ENCODE assay signal across 1 cellular context in genomic region chr5:69492391-69493234, GRCh38.
A peak's percentile ranks its signal among the peaks of the same experiment; 100 is the strongest.
TF ChIP-seq lines count a peak whose summit lies in the region.

TSS of gene OCLN (plus strand) at chr5:69492790. CDS start at chr5:69504245, 11,455 bp downstream.

TF ChIP-seq in HepG2, 621 proteins besides CTCF, POLR2A, EP300 and RAD21 (continued from another document and continues in another):
- TF ChIP-seq HNF1A (IDR thresholded peaks at IDR 0.05; ENCODE audit: low read depth) = no peak
- no peak; the same call in 1 of the 2 replicates for TF ChIP-seq HNF1A (CRISPR knock-in tag; IDR thresholded peaks at IDR 0.05; ENCODE audit: borderline replicate concordance)
- peak; percentile 40; the same call in 1 of the 2 replicates for TF ChIP-seq ESRRA (CRISPR knock-in tag; IDR thresholded peaks at IDR 0.05; ENCODE audit: low read depth)
- peak; percentile 80 for TF ChIP-seq PTBP1 (IDR thresholded peaks at IDR 0.05; ENCODE audit: low read depth, low read length, poor library complexity, severe bottlenecking)
- TF ChIP-seq HDAC6 (IDR thresholded peaks at IDR 0.05; ENCODE audit: low read depth, low read length) = no peak
- TF ChIP-seq MIER3 (CRISPR knock-in tag; IDR thresholded peaks at IDR 0.05; ENCODE audit: borderline replicate concordance) = peak; percentile 31; the same call in 1 of the 2 replicates
- peak; percentile 20; the same call in 1 of the 2 replicates for TF ChIP-seq SIX4 (CRISPR knock-in tag; IDR thresholded peaks at IDR 0.05)
- TF ChIP-seq HMGXB3 (CRISPR knock-in tag; IDR thresholded peaks at IDR 0.05; ENCODE audit: borderline replicate concordance) = peak; percentile 22; the same call in 1 of the 2 replicates
- TF ChIP-seq ZKSCAN8 (CRISPR knock-in tag; IDR thresholded peaks at IDR 0.05; ENCODE audit: borderline replicate concordance) = peak; percentile 44; the same call in 1 of the 2 replicates
- no peak for TF ChIP-seq ATM (IDR thresholded peaks at IDR 0.05; ENCODE audit: borderline replicate concordance)
- no peak for TF ChIP-seq CREB1 (IDR thresholded peaks at IDR 0.05)
- TF ChIP-seq CREB1 (CRISPR knock-in tag; IDR thresholded peaks at IDR 0.05) = no peak
- TF ChIP-seq LCORL (IDR thresholded peaks at IDR 0.05) = no peak
- peak; percentile 90 for TF ChIP-seq LCORL (CRISPR knock-in tag; IDR thresholded peaks at IDR 0.05)
- TF ChIP-seq KAT2B (IDR thresholded peaks at IDR 0.05; ENCODE audit: borderline replicate concordance, low read depth, low read length) = no peak
- TF ChIP-seq ZNF639 (CRISPR knock-in tag; conservative IDR thresholded peaks at IDR 0.05) = peak; percentile 77; the same call in 1 of the 2 replicates
- peak; percentile 78 for TF ChIP-seq RXRA (CRISPR knock-in tag; IDR thresholded peaks at IDR 0.05)
- peak; percentile 75 for TF ChIP-seq ZBTB38 (CRISPR knock-in tag; IDR thresholded peaks at IDR 0.05)
- peak; percentile 78; the same call in 1 of the 2 replicates for TF ChIP-seq ZNF607 (CRISPR knock-in tag; IDR thresholded peaks at IDR 0.05; ENCODE audit: borderline replicate concordance)
- no peak for TF ChIP-seq ZNF296 (CRISPR knock-in tag; conservative IDR thresholded peaks at IDR 0.05)
- TF ChIP-seq PCBP2 (optimal IDR thresholded peaks at IDR 0.05; ENCODE audit: low read depth, low read length, poor library complexity, severe bottlenecking) = no peak
- TF ChIP-seq NFYB (CRISPR knock-in tag; IDR thresholded peaks at IDR 0.05) = peak; percentile 13; the same call in 1 of the 2 replicates
- no peak for TF ChIP-seq ATAD3A (CRISPR knock-in tag; IDR thresholded peaks at IDR 0.05)
- 0 out of 2 replicates have a peak, but pooled peaks have one; percentile 89 for TF ChIP-seq ZNF616 (CRISPR knock-in tag; IDR thresholded peaks at IDR 0.05; ENCODE audit: low read depth)
- TF ChIP-seq NFAT5 (CRISPR knock-in tag; IDR thresholded peaks at IDR 0.05) = peak; percentile 63; the same call in 1 of the 2 replicates
- peak; percentile 34; the same call in 1 of the 2 replicates for TF ChIP-seq SIN3A (IDR thresholded peaks at IDR 0.05; ENCODE audit: borderline replicate concordance, low read depth, low read length)
- TF ChIP-seq PATZ1 (CRISPR knock-in tag; IDR thresholded peaks at IDR 0.05) = peak; percentile 80
- 0 out of 2 replicates have a peak, but pooled peaks have one; percentile 24 for TF ChIP-seq BRD4 (CRISPR knock-in tag; IDR thresholded peaks at IDR 0.05)
- no peak for TF ChIP-seq XBP1 (CRISPR knock-in tag; IDR thresholded peaks at IDR 0.05)
- peak; percentile 67; the same call in 1 of the 2 replicates for TF ChIP-seq ARNT2 (CRISPR knock-in tag; IDR thresholded peaks at IDR 0.05; ENCODE audit: low read depth)
- TF ChIP-seq GPBP1L1 (CRISPR knock-in tag; IDR thresholded peaks at IDR 0.05) = no peak
- no peak for TF ChIP-seq ATF1 (CRISPR knock-in tag; IDR thresholded peaks at IDR 0.05)
- no peak for TF ChIP-seq SETDB1 (CRISPR knock-in tag; IDR thresholded peaks at IDR 0.05; ENCODE audit: borderline replicate concordance)
- no peak; the same call in 1 of the 2 replicates for TF ChIP-seq ZNF335 (CRISPR knock-in tag; IDR thresholded peaks at IDR 0.05)
- TF ChIP-seq JUND (CRISPR knock-in tag; IDR thresholded peaks at IDR 0.05) = peak; percentile 43; the same call in 1 of the 2 replicates
- TF ChIP-seq ZSCAN25 (CRISPR knock-in tag; IDR thresholded peaks at IDR 0.05) = peak; percentile 61; the same call in 1 of the 2 replicates
- TF ChIP-seq, protein P1, sequence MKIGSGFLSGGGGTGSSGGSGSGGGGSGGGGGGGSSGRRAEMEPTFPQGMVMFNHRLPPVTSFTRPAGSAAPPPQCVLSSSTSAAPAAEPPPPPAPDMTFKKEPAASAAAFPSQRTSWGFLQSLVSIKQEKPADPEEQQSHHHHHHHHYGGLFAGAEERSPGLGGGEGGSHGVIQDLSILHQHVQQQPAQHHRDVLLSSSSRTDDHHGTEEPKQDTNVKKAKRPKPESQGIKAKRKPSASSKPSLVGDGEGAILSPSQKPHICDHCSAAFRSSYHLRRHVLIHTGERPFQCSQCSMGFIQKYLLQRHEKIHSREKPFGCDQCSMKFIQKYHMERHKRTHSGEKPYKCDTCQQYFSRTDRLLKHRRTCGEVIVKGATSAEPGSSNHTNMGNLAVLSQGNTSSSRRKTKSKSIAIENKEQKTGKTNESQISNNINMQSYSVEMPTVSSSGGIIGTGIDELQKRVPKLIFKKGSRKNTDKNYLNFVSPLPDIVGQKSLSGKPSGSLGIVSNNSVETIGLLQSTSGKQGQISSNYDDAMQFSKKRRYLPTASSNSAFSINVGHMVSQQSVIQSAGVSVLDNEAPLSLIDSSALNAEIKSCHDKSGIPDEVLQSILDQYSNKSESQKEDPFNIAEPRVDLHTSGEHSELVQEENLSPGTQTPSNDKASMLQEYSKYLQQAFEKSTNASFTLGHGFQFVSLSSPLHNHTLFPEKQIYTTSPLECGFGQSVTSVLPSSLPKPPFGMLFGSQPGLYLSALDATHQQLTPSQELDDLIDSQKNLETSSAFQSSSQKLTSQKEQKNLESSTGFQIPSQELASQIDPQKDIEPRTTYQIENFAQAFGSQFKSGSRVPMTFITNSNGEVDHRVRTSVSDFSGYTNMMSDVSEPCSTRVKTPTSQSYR (CRISPR knock-in tag; IDR thresholded peaks at IDR 0.05; ENCODE audit: borderline replicate concordance) = peak; percentile 24; the same call in 1 of the 2 replicates
- TF ChIP-seq ZFP37 (CRISPR knock-in tag; IDR thresholded peaks at IDR 0.05; ENCODE audit: borderline replicate concordance) = no peak
- peak; percentile 83 for TF ChIP-seq ZNF343 (CRISPR knock-in tag; IDR thresholded peaks at IDR 0.05)
- TF ChIP-seq FOXK2 (IDR thresholded peaks at IDR 0.05) = no peak
